27 cellular contexts compared by ENCODE assay signal in genomic region chr10:12826800-12827372, GRCh38.
DNase-seq lines count a peak whose midpoint lies in the region; ATAC-seq, FAIRE-seq and TF ChIP-seq lines count a peak whose summit lies in the region.
"Had no signal": no experiment of that assay in that cellular context is flagged by ENCODE, and none has a peak within 500 bp of the region (broad histone marks: within the 10 kb centered on the region; RNA-seq: fewer than 3 reads in every experiment).

No MANE protein-coding gene starts in this region.

- FAIRE-seq in GM12891 (lab: Jason Lieb, UNC) (no peak), GM12892 (lab: Jason Lieb, UNC) (no peak)
- FAIRE-seq: H1, islet of Langerhans had no signal

- no peaks in the 10 kb centered on the region for H3K27me3 ChIP-seq in right atrium auricular region
- H3K27me3 ChIP-seq: ovary had no signal

- H3K27ac Mint-ChIP-seq in WTC11, result no peak overlapping the region
- H3K27ac Mint-ChIP-seq in memory B cell, result peak overlapping the region; percentile 42
- H3K27ac Mint-ChIP-seq: activated CD4-positive, alpha-beta memory T cell treated with anti-CD3 and anti-CD28 coated beads for 36 hours; T-cell had no signal

- H3K27ac ChIP-seq in right atrium auricular region, result no peak overlapping the region
- H3K27ac ChIP-seq: epithelial cell of prostate, ovary had no signal

- no peaks in the 10 kb centered on the region for H3K36me3 Mint-ChIP-seq in WTC11
- peaks cover 53% of the 10 kb centered on the region for H3K36me3 Mint-ChIP-seq in memory B cell

- DNase-seq in left ventricle myocardium superior (no peak), right atrium auricular region (ENCODE audit: low spot score) (no peak), WTC11 (ENCODE audit: low spot score) (no peak), memory B cell (ENCODE audit: low spot score in 2 of 2) (no peak), GM12891 (ENCODE audit: insufficient read length, low spot score) (no peak), DMS 273 (lab: John Stamatoyannopoulos, UW; ENCODE audit: unreplicated experiment) (no peak), GM12892 (ENCODE audit: insufficient read length) (no peak)
- DNase-seq: activated CD4-positive, alpha-beta memory T cell treated with anti-CD3 and anti-CD28 coated beads for 36 hours; activated CD8-positive, alpha-beta memory T cell treated with anti-CD3 and anti-CD28 coated beads, Interleukin-2, amount 50 U/mL, for 4 hours; activated effector memory CD4-positive, alpha-beta T cell treated with Interleukin-2 at 50 U/mL for 16 hours; midbrain; naive thymus-derived CD8-positive, alpha-beta T cell; NCI-H1048; NCI-H2029; NCI-H345; ovary; retina; RPMI8226; stimulated activated CD4-positive, alpha-beta T cell treated with anti-CD3 and anti-CD28 coated beads, Interleukin-2, amount 100 ng/mL, for 24 hours; T-cell; trophoblast cell had no signal

- CTCF ChIA-PET in WTC11 (lab: Charles Lee), result interaction anchor here (0.6 to 1.5 kb wide), 3 partner anchors 24 to 75 kb away, joined by 3 read pairs; no protein-coding TSS in a partner anchor

- intact Hi-C loops in left ventricle myocardium superior (cut with micrococcal nuclease), result no loop called here

- TF ChIP-seq POLR2A in GM12891 (IDR thresholded peaks at IDR 0.05; ENCODE audit: low read depth, low read length) (no peak), GM12892 (IDR thresholded peaks at IDR 0.05; ENCODE audit: low read depth, low read length) (no peak)

- H3K4me1 Mint-ChIP-seq in WTC11 (no peaks in the 10 kb centered on the region), memory B cell (peaks cover 3% of the 10 kb centered on the region)
- H3K4me1 Mint-ChIP-seq: T-cell had no signal

- no peaks in the 10 kb centered on the region for H3K9me3 ChIP-seq in right atrium auricular region
- H3K9me3 ChIP-seq: ovary had no signal

- ATAC-seq in left ventricle myocardium superior (peak; percentile 36), WTC11 (no peak), memory B cell (ENCODE audit: low read depth) (no peak), GM19035 (IDR thresholded peaks at IDR 0.05; ENCODE audit: unreplicated experiment) (no peak)
- ATAC-seq: activated CD4-positive, CD25-positive, alpha-beta regulatory T cell treated with anti-CD3 and anti-CD28 coated beads, Interleukin-2, amount 50 U/mL, for 24 hours; naive thymus-derived CD8-positive, alpha-beta T cell; T-cell had no signal

- H3K9me3 Mint-ChIP-seq in WTC11 (no peaks in the 10 kb centered on the region), memory B cell (no peaks in the 10 kb centered on the region)
- H3K9me3 Mint-ChIP-seq: activated CD4-positive, alpha-beta memory T cell treated with anti-CD3 and anti-CD28 coated beads for 36 hours; naive thymus-derived CD8-positive, alpha-beta T cell; T-cell had no signal

- no peak overlapping the region for H3K4me3 Mint-ChIP-seq in WTC11
- no peak overlapping the region for H3K4me3 Mint-ChIP-seq in memory B cell
- H3K4me3 Mint-ChIP-seq: activated CD4-positive, alpha-beta memory T cell treated with anti-CD3 and anti-CD28 coated beads for 36 hours; naive thymus-derived CD8-positive, alpha-beta T cell; T-cell had no signal

- POLR2A ChIA-PET in WTC11 (lab: Charles Lee), result no interaction called here

- no peak overlapping the region for H3K4me3 ChIP-seq in right atrium auricular region
- H3K4me3 ChIP-seq: ovary, smooth muscle cell had no signal

- peaks cover 0 to 19% of the 10 kb centered on the region in 2 donors for H3K4me1 ChIP-seq in right atrium auricular region

- H3K36me3 ChIP-seq in right atrium auricular region, result peaks cover 12% of the 10 kb centered on the region
- H3K36me3 ChIP-seq: ovary had no signal

- H3K27me3 Mint-ChIP-seq in WTC11 (ENCODE audit: low read depth) (no peaks in the 10 kb centered on the region), memory B cell (no peaks in the 10 kb centered on the region)
- H3K27me3 Mint-ChIP-seq: activated CD4-positive, alpha-beta memory T cell treated with anti-CD3 and anti-CD28 coated beads for 36 hours; naive thymus-derived CD8-positive, alpha-beta T cell; T-cell had no signal

- TF ChIP-seq CTCF in right atrium auricular region (IDR thresholded peaks at IDR 0.05) (no peak), WTC11 (IDR thresholded peaks at IDR 0.05) (no peak)

TF ChIP-seq in WTC11, 78 proteins besides CTCF, POLR2A, EP300 and RAD21:
- TF ChIP-seq, protein P1, sequence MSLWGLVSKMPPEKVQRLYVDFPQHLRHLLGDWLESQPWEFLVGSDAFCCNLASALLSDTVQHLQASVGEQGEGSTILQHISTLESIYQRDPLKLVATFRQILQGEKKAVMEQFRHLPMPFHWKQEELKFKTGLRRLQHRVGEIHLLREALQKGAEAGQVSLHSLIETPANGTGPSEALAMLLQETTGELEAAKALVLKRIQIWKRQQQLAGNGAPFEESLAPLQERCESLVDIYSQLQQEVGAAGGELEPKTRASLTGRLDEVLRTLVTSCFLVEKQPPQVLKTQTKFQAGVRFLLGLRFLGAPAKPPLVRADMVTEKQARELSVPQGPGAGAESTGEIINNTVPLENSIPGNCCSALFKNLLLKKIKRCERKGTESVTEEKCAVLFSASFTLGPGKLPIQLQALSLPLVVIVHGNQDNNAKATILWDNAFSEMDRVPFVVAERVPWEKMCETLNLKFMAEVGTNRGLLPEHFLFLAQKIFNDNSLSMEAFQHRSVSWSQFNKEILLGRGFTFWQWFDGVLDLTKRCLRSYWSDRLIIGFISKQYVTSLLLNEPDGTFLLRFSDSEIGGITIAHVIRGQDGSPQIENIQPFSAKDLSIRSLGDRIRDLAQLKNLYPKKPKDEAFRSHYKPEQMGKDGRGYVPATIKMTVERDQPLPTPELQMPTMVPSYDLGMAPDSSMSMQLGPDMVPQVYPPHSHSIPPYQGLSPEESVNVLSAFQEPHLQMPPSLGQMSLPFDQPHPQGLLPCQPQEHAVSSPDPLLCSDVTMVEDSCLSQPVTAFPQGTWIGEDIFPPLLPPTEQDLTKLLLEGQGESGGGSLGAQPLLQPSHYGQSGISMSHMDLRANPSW (CRISPR knock-in tag; conservative IDR thresholded peaks at IDR 0.05; ENCODE audit: low read depth), result no peak
- peak; percentile 63; the same call in 1 of the 2 replicates for TF ChIP-seq ZNF512 (CRISPR knock-in tag; IDR thresholded peaks at IDR 0.05; ENCODE audit: borderline replicate concordance)

TF ChIP-seq in GM12891, 5 proteins besides CTCF, POLR2A, EP300 and RAD21:
- TF ChIP-seq POU2F2 (IDR thresholded peaks at IDR 0.05; ENCODE audit: low read depth, low read length), result no peak
